ENCODE assay signal across 12 cellular contexts in the genomic region with DNA sequence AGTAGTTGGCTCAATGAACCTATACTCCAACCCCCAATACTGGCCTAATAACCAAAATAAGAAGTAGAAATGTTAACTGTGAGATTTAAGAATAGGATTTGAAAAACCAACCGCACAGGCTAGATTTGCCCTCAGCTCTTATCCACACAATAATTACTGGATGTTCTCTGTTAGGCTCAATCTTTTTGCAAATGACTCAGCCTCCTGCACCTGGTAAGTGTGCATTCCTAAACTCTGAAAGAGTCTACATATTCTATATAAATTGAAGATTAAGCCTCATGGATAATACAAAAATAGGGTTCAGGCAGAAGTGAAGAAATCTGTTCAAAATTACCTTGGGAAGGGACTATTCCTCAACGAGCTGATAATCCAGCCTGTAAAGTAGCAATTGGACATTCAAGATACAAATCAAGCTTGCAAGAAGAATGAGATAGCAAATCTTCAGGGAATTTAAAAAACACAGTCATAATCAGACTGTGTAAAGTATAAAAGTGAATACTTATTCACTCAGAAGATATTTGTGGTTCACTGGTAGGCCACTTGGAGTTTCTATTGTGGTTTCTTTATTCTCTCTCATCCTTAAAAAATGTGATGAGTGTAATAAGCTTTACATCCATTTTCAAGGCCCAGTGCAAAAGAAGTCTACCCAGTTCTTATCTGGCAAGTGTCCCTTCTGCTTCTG.
DNase-seq lines count a peak whose midpoint lies in the region; ATAC-seq and TF ChIP-seq lines count a peak whose summit lies in the region.
"Had no signal": no experiment of that assay in that cellular context is flagged by ENCODE, and none has a peak within 500 bp of the region (broad histone marks: within the 10 kb centered on the region; RNA-seq: fewer than 3 reads in every experiment).

No MANE protein-coding gene starts in this region.

- no peak overlapping the region for H3K4me3 Mint-ChIP-seq in activated CD8-positive, alpha-beta T cell treated with anti-CD3 and anti-CD28 coated beads for 36 hours
- H3K4me3 Mint-ChIP-seq: nephron progenitor cell had no signal

- TF ChIP-seq CTCF in GM12865 (IDR thresholded peaks at IDR 0.05; ENCODE audit: insufficient read depth, low read depth, low read length, missing control alignments) (no peak), RWPE1 (conservative IDR thresholded peaks at IDR 0.05; ENCODE audit: low read depth) (no peak)
- no peak for TF ChIP-seq CTCF in activated CD8-positive, alpha-beta T cell treated with anti-CD3 and anti-CD28 coated beads for 36 hours (IDR thresholded peaks at IDR 0.05)

- DNase-seq in GM12865 (ENCODE audit: low read depth) (peak; percentile 6), RWPE1 (ENCODE audit: low spot score) (peak; percentile 68), fibroblast of gingiva (ENCODE audit: low read depth) (peak; percentile 71), smooth muscle cell of the brain vasculature (ENCODE audit: low read depth, low spot score) (peak; percentile 49), activated gamma-delta T cell (lab: John Stamatoyannopoulos, UW) (no peak), NCI-H2081 (lab: John Stamatoyannopoulos, UW) (no peak)
- DNase-seq in activated CD8-positive, alpha-beta T cell treated with anti-CD3 and anti-CD28 coated beads for 36 hours = no peak
- DNase-seq: DMS 273 treated with DMSO at 0.1 percent for 48 hours; islet precursor cell; NCI-H1694; nephron progenitor cell; NK-92 treated with Interleukin-12 subunit alpha and Interleukin-12 subunit beta, amount 100 ng/mL, for 24 hours had no signal

- no peak overlapping the region for H3K4me3 ChIP-seq in GM12865 (ENCODE audit: low read depth, low read length)

- no peak for ATAC-seq in activated CD8-positive, alpha-beta T cell treated with anti-CD3 and anti-CD28 coated beads for 36 hours

- H3K9me3 Mint-ChIP-seq in activated CD8-positive, alpha-beta T cell treated with anti-CD3 and anti-CD28 coated beads for 36 hours = peaks cover 5% of the 10 kb centered on the region
- H3K9me3 Mint-ChIP-seq: nephron progenitor cell had no signal

- intact Hi-C loops in activated CD8-positive, alpha-beta T cell treated with anti-CD3 and anti-CD28 coated beads for 36 hours (cut with micrococcal nuclease) = no loop called here

- H3K4me1 Mint-ChIP-seq in activated CD8-positive, alpha-beta T cell treated with anti-CD3 and anti-CD28 coated beads for 36 hours (ENCODE audit: low read depth) = no peaks in the 10 kb centered on the region

- CTCF ChIA-PET in RWPE1 (lab: Yijun Ruan, JAX) = no interaction called here
- CTCF ChIA-PET in activated CD8-positive, alpha-beta T cell treated with anti-CD3 and anti-CD28 coated beads for 36 hours (lab: Charles Lee) = no interaction called here

- H3K27ac Mint-ChIP-seq in activated CD8-positive, alpha-beta T cell treated with anti-CD3 and anti-CD28 coated beads for 36 hours = no peak overlapping the region
- H3K27ac Mint-ChIP-seq: nephron progenitor cell had no signal

- no peaks in the 10 kb centered on the region for H3K27me3 Mint-ChIP-seq in activated CD8-positive, alpha-beta T cell treated with anti-CD3 and anti-CD28 coated beads for 36 hours

- H3K27ac ChIP-seq in RWPE1 = no peak overlapping the region

- POLR2A ChIA-PET in RWPE1 (lab: Yijun Ruan, JAX; ENCODE audit: low non-redundant PET) = no interaction called here
- POLR2A ChIA-PET in activated CD8-positive, alpha-beta T cell treated with anti-CD3 and anti-CD28 coated beads for 36 hours (lab: Charles Lee) = no interaction called here

- no peaks in the 10 kb centered on the region for H3K36me3 Mint-ChIP-seq in activated CD8-positive, alpha-beta T cell treated with anti-CD3 and anti-CD28 coated beads for 36 hours (ENCODE audit: low read depth)

Comparison
In these comparisons a context has a peak if more than half of its experiments do, and no peak if none do; other contexts are left out.
1. DNase-seq: peak in GM12865 (single experiment), RWPE1 (single experiment), fibroblast of gingiva (single experiment) and smooth muscle cell of the brain vasculature (single experiment); none in activated CD8-positive, alpha-beta T cell treated with anti-CD3 and anti-CD28 coated beads for 36 hours (single experiment), activated gamma-delta T cell (single experiment) and NCI-H2081 (0 of 2).